Comparison of ENCODE assay signal across 9 cellular contexts in the genomic region with DNA sequence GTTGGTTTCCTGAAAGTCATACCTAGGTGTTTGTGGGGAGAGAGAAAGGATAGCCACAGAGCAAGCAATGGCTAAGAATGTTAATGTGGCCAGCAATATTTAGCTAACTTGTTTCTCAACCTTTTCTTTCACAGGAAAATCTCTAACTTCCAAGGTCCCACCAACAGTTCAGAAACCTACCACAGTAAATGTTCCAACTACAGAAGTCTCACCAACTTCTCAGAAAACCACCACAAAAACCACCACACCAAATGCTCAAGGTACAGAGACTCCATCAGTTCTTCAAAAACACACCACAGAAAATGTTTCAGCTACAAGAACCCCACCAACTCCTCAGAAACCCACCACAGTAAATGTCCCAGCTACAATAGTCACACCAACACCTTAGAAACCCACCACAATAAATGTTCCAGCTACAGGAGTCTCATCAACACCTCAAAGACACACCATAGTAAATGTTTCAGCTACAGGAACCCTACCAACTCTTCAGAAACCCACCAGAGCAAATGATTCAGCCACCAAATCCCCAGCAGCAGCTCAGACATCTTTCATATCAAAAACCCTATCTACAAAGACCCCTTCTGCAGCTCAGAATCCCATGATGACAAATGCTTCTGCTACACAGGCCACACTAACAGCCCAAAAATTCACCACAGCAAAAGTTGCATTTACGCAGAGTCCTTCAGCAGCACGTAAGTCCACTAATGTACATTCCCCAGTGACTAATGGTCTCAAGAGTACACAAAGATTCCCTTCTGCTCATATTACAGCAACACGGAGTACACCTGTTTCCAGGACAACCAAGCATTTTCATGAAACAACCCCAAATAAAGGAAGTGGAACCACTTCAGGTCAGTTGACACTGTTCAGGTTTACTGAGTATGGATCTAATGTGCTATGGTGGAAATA. TPM values are rescaled to one million over a fixed set of nuclear protein-coding genes. Genes with fewer than 3 reads are reported as not detected.
DNase-seq lines count a peak whose midpoint lies in the region; ATAC-seq and TF ChIP-seq lines count a peak whose summit lies in the region.
"Had no signal": no experiment of that assay in that cellular context is flagged by ENCODE, and none has a peak within 500 bp of the region (broad histone marks: within the 10 kb centered on the region; RNA-seq: fewer than 3 reads in every experiment).

No MANE protein-coding gene starts in this region.

- no peak for TF ChIP-seq POLR2A in ovary (IDR thresholded peaks at IDR 0.05)

- H3K4me1 ChIP-seq in Karpas-422 (ENCODE audit: low read length), result peaks cover 38% of the 10 kb centered on the region
- no peaks in the 10 kb centered on the region for H3K4me1 ChIP-seq in ovary (ENCODE audit: insufficient read depth)
- H3K4me1 ChIP-seq: SJSA1 had no signal

- no peaks in the 10 kb centered on the region for H3K9me2 ChIP-seq in Karpas-422 (replicated peaks; ENCODE audit: insufficient read depth, low read length)

- H3K27me3 ChIP-seq in Karpas-422 (ENCODE audit: low read length), result no peaks in the 10 kb centered on the region
- H3K27me3 ChIP-seq in ovary, result no peaks in the 10 kb centered on the region
- H3K27me3 ChIP-seq: SJSA1 had no signal

- TF ChIP-seq EP300 in ovary (IDR thresholded peaks at IDR 0.05), result no peak

- intact Hi-C loops in sciatic nerve (cut with DNase I), result no loop called here
- intact Hi-C loops in ovary (cut with DNase I), result no loop called here

- H3K4me3 ChIP-seq in Karpas-422 (ENCODE audit: low read length), result peak overlapping the region; percentile 45
- no peak overlapping the region for H3K4me3 ChIP-seq in ovary
- H3K4me3 ChIP-seq: SJSA1 had no signal

- H2AFZ ChIP-seq in Karpas-422 (ENCODE audit: low read length), result no peak overlapping the region

- no peaks in the 10 kb centered on the region for H4K20me1 ChIP-seq in Karpas-422 (ENCODE audit: insufficient read depth, low read depth, low read length)

- no peaks in the 10 kb centered on the region for H3K79me2 ChIP-seq in Karpas-422 (ENCODE audit: low read length)

- H3K36me3 ChIP-seq in Karpas-422 (ENCODE audit: insufficient read depth, low read length) (peaks cover 52% of the 10 kb centered on the region), ovary (no peaks in the 10 kb centered on the region)

- H3K4me2 ChIP-seq in Karpas-422 (ENCODE audit: low read depth, low read length, poor library complexity, severe bottlenecking), result peak overlapping the region; percentile 67

- 51 to 65% (median 57%) methylated on average over 3 of the region's 3 CpGs for WGBS in ovary, 3 donors

- DNase-seq in Karpas-422 (peak; percentile 93), sciatic nerve (ENCODE audit: low spot score) (no peak), ovary (no peak), NCI-H69 (lab: John Stamatoyannopoulos, UW) (no peak), inferior parietal cortex (ENCODE audit: extremely low spot score) (no peak)
- peak; percentile 44 for DNase-seq in activated naive CD8-positive, alpha-beta T cell treated with anti-CD3 and anti-CD28 coated beads, Interleukin-2, amount 50 U/mL, for 16 hours (ENCODE audit: low read depth, low spot score)

- H3K9ac ChIP-seq in Karpas-422 (ENCODE audit: low read length), result peak overlapping the region; percentile 62

- ATAC-seq in GM18499 (IDR thresholded peaks at IDR 0.05; ENCODE audit: insufficient read depth, unreplicated experiment) (peak; percentile 61), GM21619 (IDR thresholded peaks at IDR 0.05; ENCODE audit: unreplicated experiment) (peak; percentile 61), sciatic nerve (peak; percentile 23)

- H3K27ac ChIP-seq in Karpas-422 (ENCODE audit: low read length) (peak overlapping the region; percentile 91), ovary (no peak overlapping the region)
- H3K27ac ChIP-seq: SJSA1 had no signal

- H3K9me3 ChIP-seq in Karpas-422 (ENCODE audit: low read length), result no peaks in the 10 kb centered on the region
- H3K9me3 ChIP-seq in ovary, result no peaks in the 10 kb centered on the region
- H3K9me3 ChIP-seq: SJSA1 had no signal

- no peak for TF ChIP-seq CTCF in ovary (IDR thresholded peaks at IDR 0.05)

RNA-seq across cellular contexts. Expression of a gene that starts 15.3 kb away (rescaled TPM):
- total RNA-seq in Karpas-422 (2014; rRNA removed; shearing (Covaris generic); ENCODE audit: low replicate concordance), result 36.4 and 103 TPM in 2 replicates
- total RNA-seq in sciatic nerve (152 TPM), ovary (100 to 1,000 TPM in 2 of 7 donors, 10 to 100 TPM in 5; 32.8 to 237 (median 89.7) TPM)
- polyA plus RNA-seq in ovary, result 100 to 1,000 TPM in 1 of 2 donors, 10 to 100 TPM in 1; 82.9 to 136 TPM

Comparison
In these comparisons a context has a peak if more than half of its experiments do, and no peak if none do; other contexts are left out.
1. DNase-seq: peak in Karpas-422 (single experiment) and activated naive CD8-positive, alpha-beta T cell treated with anti-CD3 and anti-CD28 coated beads, Interleukin-2, amount 50 U/mL, for 16 hours (single experiment); none in sciatic nerve (single experiment), ovary (0 of 5), NCI-H69 (single experiment) and inferior parietal cortex (single experiment).
2. Peak in every context shown above with its lines, with median percentiles within 50 percentile points of each other: ATAC-seq.